23 cellular contexts compared by ENCODE assay signal in the genomic region with DNA sequence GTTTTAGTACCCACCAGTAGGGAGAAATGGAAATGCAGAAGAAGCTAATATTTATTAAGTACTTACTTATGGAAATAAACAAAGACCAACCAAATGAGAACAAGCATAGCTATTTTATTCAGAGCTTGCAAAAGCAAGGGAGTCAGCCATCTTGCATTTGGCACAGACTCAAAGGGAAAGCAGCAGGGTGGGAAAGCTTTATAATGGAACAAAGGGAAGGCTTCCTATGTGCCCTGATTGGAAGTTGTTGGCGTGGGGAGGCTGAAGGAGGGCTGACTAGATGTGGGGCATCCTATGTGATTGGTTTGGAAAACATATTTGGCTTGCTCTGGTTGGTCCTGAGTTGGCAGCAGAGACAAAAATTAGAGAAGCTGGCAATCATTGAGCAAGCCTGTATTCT.
DNase-seq lines count a peak whose midpoint lies in the region; ATAC-seq and TF ChIP-seq lines count a peak whose summit lies in the region.
"Had no signal": no experiment of that assay in that cellular context is flagged by ENCODE, and none has a peak within 500 bp of the region (broad histone marks: within the 10 kb centered on the region; RNA-seq: fewer than 3 reads in every experiment).

No MANE protein-coding gene starts in this region.

- H3K9me3 ChIP-seq in left ventricle myocardium inferior (replicated peaks) (peaks cover 11% of the 10 kb centered on the region), neural cell (ENCODE audit: low read length) (no peaks in the 10 kb centered on the region)
- H3K9me3 ChIP-seq: adrenal gland, breast epithelium, esophagus muscularis mucosa had no signal

- peak overlapping the region; percentile 18 for H2AFZ ChIP-seq in neural cell (ENCODE audit: low read depth, low read length)

- TF ChIP-seq EP300 in neural cell (conservative IDR thresholded peaks at IDR 0.05; ENCODE audit: poor library complexity, severe bottlenecking) = no peak

- H3K4me3 Mint-ChIP-seq in activated CD4-positive, alpha-beta memory T cell treated with anti-CD3 and anti-CD28 coated beads, Interleukin-2, amount 10 ng/mL, durations not matched to agents 7 days and 5 days = no peak overlapping the region
- H3K4me3 Mint-ChIP-seq: effector memory CD8-positive, alpha-beta T cell; stimulated activated effector memory CD8-positive, alpha-beta T cell treated with anti-CD3 and anti-CD28 coated beads, Interleukin-12 subunit alpha, Interleukin-12 subunit beta, amount 100 ng/mL, for 72 hours had no signal

- ATAC-seq in left cardiac atrium = no peak
- no peak for ATAC-seq in GM18511 (IDR thresholded peaks at IDR 0.05; ENCODE audit: unreplicated experiment)
- ATAC-seq: effector memory CD8-positive, alpha-beta T cell; HCT116; stimulated activated effector memory CD8-positive, alpha-beta T cell treated with anti-CD3 and anti-CD28 coated beads, Interleukin-12 subunit alpha, Interleukin-12 subunit beta, amount 100 ng/mL, for 72 hours had no signal

- no peaks in the 10 kb centered on the region for H3K27me3 Mint-ChIP-seq in activated CD4-positive, alpha-beta memory T cell treated with anti-CD3 and anti-CD28 coated beads, Interleukin-2, amount 10 ng/mL, durations not matched to agents 7 days and 5 days
- H3K27me3 Mint-ChIP-seq: effector memory CD8-positive, alpha-beta T cell had no signal

- no peaks in the 10 kb centered on the region for H3K36me3 ChIP-seq in left ventricle myocardium inferior
- H3K36me3 ChIP-seq in neural cell (ENCODE audit: insufficient read depth, low read length) = no peaks in the 10 kb centered on the region
- H3K36me3 ChIP-seq: adrenal gland, breast epithelium, esophagus muscularis mucosa had no signal

- CTCF ChIA-PET in activated CD4-positive, alpha-beta memory T cell treated with anti-CD3 and anti-CD28 coated beads, Interleukin-2, amount 10 ng/mL, durations not matched to agents 7 days and 5 days (lab: Charles Lee) = no interaction called here

- H3K9ac ChIP-seq in neural cell (ENCODE audit: low read length) = no peak overlapping the region

- H3K27ac ChIP-seq in left ventricle myocardium inferior (replicated peaks) (peak overlapping the region; percentile 68), cingulate gyrus (ENCODE audit: low read depth, low read length) (peak overlapping the region; percentile 1), neural cell (ENCODE audit: low read length) (no peak overlapping the region)
- H3K27ac ChIP-seq: adrenal gland, breast epithelium had no signal

- no peak overlapping the region for H3K4me3 ChIP-seq in left ventricle myocardium inferior
- no peak overlapping the region for H3K4me3 ChIP-seq in neural cell (ENCODE audit: low read length)
- H3K4me3 ChIP-seq: adrenal gland, breast epithelium, esophagus muscularis mucosa had no signal

- no peaks in the 10 kb centered on the region for H3K4me1 Mint-ChIP-seq in activated CD4-positive, alpha-beta memory T cell treated with anti-CD3 and anti-CD28 coated beads, Interleukin-2, amount 10 ng/mL, durations not matched to agents 7 days and 5 days
- H3K4me1 Mint-ChIP-seq: stimulated activated effector memory CD8-positive, alpha-beta T cell treated with anti-CD3 and anti-CD28 coated beads, Interleukin-12 subunit alpha, Interleukin-12 subunit beta, amount 100 ng/mL, for 72 hours had no signal

- no peak for DNase-seq in left ventricle myocardium inferior
- DNase-seq in left cardiac atrium = no peak
- DNase-seq in activated CD4-positive, alpha-beta memory T cell treated with anti-CD3 and anti-CD28 coated beads, Interleukin-2, amount 10 ng/mL, durations not matched to agents 7 days and 5 days = no peak
- DNase-seq in NCI-H2171 treated with DMSO at 0.1 percent for 48 hours (lab: John Stamatoyannopoulos, UW) = no peak
- DNase-seq: ACHN; activated CD4-positive, alpha-beta T cell treated with anti-CD3 and anti-CD28 coated beads for 4 hours; activated naive CD4-positive, alpha-beta T cell; activated T-cell treated with anti-CD3 and anti-CD28 coated beads, Interleukin-2, amount 50 U/mL, for 48 hours; adrenal gland; DMS79 treated with DMSO at 0.1 percent for 48 hours; effector memory CD8-positive, alpha-beta T cell; mammary epithelial cell; NCI-H187 treated with DMSO at 0.1 percent for 48 hours; NCI-H2227 treated with DMSO at 0.1 percent for 48 hours; stimulated activated CD4-positive, alpha-beta T cell treated with anti-CD3 and anti-CD28 coated beads, Interleukin-2, amount 100 ng/mL, for 48 hours; substantia nigra had no signal

- H3K27me3 ChIP-seq in left ventricle myocardium inferior (ENCODE audit: low read depth) = no peaks in the 10 kb centered on the region
- no peaks in the 10 kb centered on the region for H3K27me3 ChIP-seq in neural cell (ENCODE audit: insufficient read depth, low read depth, low read length)
- H3K27me3 ChIP-seq: adrenal gland, breast epithelium, esophagus muscularis mucosa had no signal

- intact Hi-C loops in left ventricle myocardium inferior (cut with micrococcal nuclease) (no loop called here), left cardiac atrium (cut with DNase I) (no loop called here)

- no peaks in the 10 kb centered on the region for H4K20me1 ChIP-seq in neural cell (ENCODE audit: insufficient read depth)

- no peak overlapping the region for H3K27ac Mint-ChIP-seq in activated CD4-positive, alpha-beta memory T cell treated with anti-CD3 and anti-CD28 coated beads, Interleukin-2, amount 10 ng/mL, durations not matched to agents 7 days and 5 days
- H3K27ac Mint-ChIP-seq: effector memory CD8-positive, alpha-beta T cell; stimulated activated effector memory CD8-positive, alpha-beta T cell treated with anti-CD3 and anti-CD28 coated beads, Interleukin-12 subunit alpha, Interleukin-12 subunit beta, amount 100 ng/mL, for 72 hours had no signal

- no peaks in the 10 kb centered on the region for H3K79me2 ChIP-seq in neural cell (replicated peaks; ENCODE audit: insufficient read depth, low read length)

- TF ChIP-seq RAD21 in neural cell (conservative IDR thresholded peaks at IDR 0.05) = no peak

- no peaks in the 10 kb centered on the region for H3K9me2 ChIP-seq in neural cell (ENCODE audit: insufficient read depth, low read length)

- no peaks in the 10 kb centered on the region for H3F3A ChIP-seq in neural cell (ENCODE audit: insufficient read depth, low read length, poor library complexity, severe bottlenecking)

- POLR2A ChIA-PET in activated CD4-positive, alpha-beta memory T cell treated with anti-CD3 and anti-CD28 coated beads, Interleukin-2, amount 10 ng/mL, durations not matched to agents 7 days and 5 days (lab: Charles Lee) = no interaction called here

- H3K4me2 ChIP-seq in neural cell (ENCODE audit: low read length) = no peak overlapping the region

- no peaks in the 10 kb centered on the region for H3K9me3 Mint-ChIP-seq in activated CD4-positive, alpha-beta memory T cell treated with anti-CD3 and anti-CD28 coated beads, Interleukin-2, amount 10 ng/mL, durations not matched to agents 7 days and 5 days

- peaks cover 30% of the 10 kb centered on the region for H3K4me1 ChIP-seq in left ventricle myocardium inferior
- H3K4me1 ChIP-seq: adrenal gland, breast epithelium had no signal

- no peaks in the 10 kb centered on the region for H3K36me3 Mint-ChIP-seq in activated CD4-positive, alpha-beta memory T cell treated with anti-CD3 and anti-CD28 coated beads, Interleukin-2, amount 10 ng/mL, durations not matched to agents 7 days and 5 days (ENCODE audit: low read depth)
- H3K36me3 Mint-ChIP-seq: stimulated activated effector memory CD8-positive, alpha-beta T cell treated with anti-CD3 and anti-CD28 coated beads, Interleukin-12 subunit alpha, Interleukin-12 subunit beta, amount 100 ng/mL, for 72 hours had no signal

- TF ChIP-seq CTCF in left ventricle myocardium inferior (IDR thresholded peaks at IDR 0.05; ENCODE audit: borderline replicate concordance) = no peak
- TF ChIP-seq CTCF in neural cell (IDR thresholded peaks at IDR 0.05; ENCODE audit: poor library complexity, severe bottlenecking) = no peak

TF ChIP-seq in neural cell, 6 proteins besides CTCF, POLR2A, EP300 and RAD21:
- TF ChIP-seq REST (IDR thresholded peaks at IDR 0.05; ENCODE audit: borderline replicate concordance) = no peak
- TF ChIP-seq TAF1 (IDR thresholded peaks at IDR 0.05; ENCODE audit: low read depth) = no peak
- TF ChIP-seq SMC3 (conservative IDR thresholded peaks at IDR 0.05; ENCODE audit: poor library complexity) = no peak
- TF ChIP-seq EZH2 (IDR thresholded peaks at IDR 0.05; ENCODE audit: borderline replicate concordance, insufficient read depth, low read length, poor library complexity, severe bottlenecking) = no peak
- no peak for TF ChIP-seq MXI1 (conservative IDR thresholded peaks at IDR 0.05; ENCODE audit: poor library complexity, severe bottlenecking)
- TF ChIP-seq POLR2AphosphoS5 (IDR thresholded peaks at IDR 0.05) = no peak
TF ChIP-seq in neural cell: peak in this region for 0.
